21 cellular contexts compared by ENCODE assay signal in genomic region chr12:114221976-114222630, GRCh38.
"Had no signal": no experiment of that assay in that cellular context is flagged by ENCODE, and none has a peak within 500 bp of the region (broad histone marks: within the 10 kb centered on the region; RNA-seq: fewer than 3 reads in every experiment).

No MANE protein-coding gene starts in this region.

- H3K9me3 ChIP-seq: sigmoid colon, upper lobe of left lung had no signal

- H3K36me3 ChIP-seq: cardiac muscle cell, sigmoid colon, spleen, upper lobe of left lung, WERI-Rb-1 had no signal

- H3K27me3 ChIP-seq: body of pancreas, cardiac muscle cell, foreskin keratinocyte, upper lobe of left lung had no signal

- DNase-seq: activated CD4-positive, alpha-beta T cell treated with anti-CD3 and anti-CD28 coated beads, Interleukin-2, amount 10 ng/mL, durations not matched to agents 7 days and 5 days; activated CD4-positive, CD25-positive, alpha-beta regulatory T cell treated with anti-CD3 and anti-CD28 coated beads, Interleukin-2, amount 50 U/mL, for 72 hours; activated CD8-positive, alpha-beta T cell treated with anti-CD3 and anti-CD28 coated beads, Interleukin-2, amount 10 ng/mL, durations not matched to agents 7 days and 5 days; activated gamma-delta T cell; activated naive CD4-positive, alpha-beta T cell treated with anti-CD3 and anti-CD28 coated beads, Interleukin-2, amount 50 U/mL, for 16 hours; anterior cingulate cortex; body of pancreas; cortex of kidney; foreskin keratinocyte; naive B cell; posterior cingulate gyrus; retina; sigmoid colon; spleen; stimulated activated CD4-positive, alpha-beta T cell treated with anti-CD3 and anti-CD28 coated beads, Interleukin-4, amount 100 ng/mL, for 1 hour; stimulated activated naive CD4-positive, alpha-beta T cell; T-helper 2 cell; upper lobe of left lung; WERI-Rb-1 had no signal

- ATAC-seq: activated CD8-positive, alpha-beta T cell treated with anti-CD3 and anti-CD28 coated beads, Interleukin-2, amount 10 ng/mL, durations not matched to agents 7 days and 5 days; body of pancreas; foreskin keratinocyte had no signal

- H3K4me1 ChIP-seq: body of pancreas, foreskin keratinocyte, sigmoid colon, spleen, upper lobe of left lung had no signal

- H3K4me3 ChIP-seq: body of pancreas, cardiac muscle cell, sigmoid colon, spleen, upper lobe of left lung had no signal

- H3K27ac ChIP-seq: body of pancreas, cardiac muscle cell, epithelial cell of prostate, foreskin keratinocyte, sigmoid colon, spleen, upper lobe of left lung, WERI-Rb-1 had no signal
